In genomic region chr13:110484290-110485048, GRCh38 we compare ENCODE assay signal across 16 cellular contexts.
"Had no signal": no experiment of that assay in that cellular context is flagged by ENCODE, and none has a peak within 500 bp of the region (broad histone marks: within the 10 kb centered on the region; RNA-seq: fewer than 3 reads in every experiment).

No MANE protein-coding gene starts in this region.

- H3K4me3 ChIP-seq: esophagus squamous epithelium, heart right ventricle had no signal

- H3K36me3 Mint-ChIP-seq: activated CD8-positive, alpha-beta memory T cell treated with anti-CD3 and anti-CD28 coated beads, Interleukin-2, amount 10 ng/mL, durations not matched to agents 7 days and 5 days; activated naive CD8-positive, alpha-beta T cell treated with anti-CD3 and anti-CD28 coated beads for 36 hours; naive thymus-derived CD4-positive, alpha-beta T cell; stimulated activated naive B cell treated with anti-CD40 and anti-IgM and Interleukin-4, amounts not matched to agents 10 μg/mL and 1 μg/mL and 100 μg/mL, for 72 hours had no signal

- DNase-seq: activated CD4-positive, alpha-beta T cell treated with anti-CD3 and anti-CD28 coated beads for 1 hour; activated CD4-positive, alpha-beta T cell treated with anti-CD3 and anti-CD28 coated beads, Interleukin-2, amount 50 U/mL, for 48 hours; activated CD8-positive, alpha-beta memory T cell treated with anti-CD3 and anti-CD28 coated beads, Interleukin-2, amount 10 ng/mL, durations not matched to agents 7 days and 5 days; activated effector memory CD4-positive, alpha-beta T cell treated with Interleukin-2 at 50 U/mL for 16 hours; activated naive CD8-positive, alpha-beta T cell treated with anti-CD3 and anti-CD28 coated beads for 36 hours; activated T-cell treated with anti-CD3 and anti-CD28 coated beads, Interleukin-2, amount 50 U/mL, for 24 hours; cerebellar nuclear complex; esophagus squamous epithelium; foreskin fibroblast; heart right ventricle; naive thymus-derived CD4-positive, alpha-beta T cell; nucleus accumbens; right cardiac atrium; stimulated activated naive B cell treated with anti-CD40 and anti-IgM and Interleukin-4, amounts not matched to agents 10 μg/mL and 1 μg/mL and 100 μg/mL, for 72 hours had no signal

- H3K27ac Mint-ChIP-seq: activated CD8-positive, alpha-beta memory T cell treated with anti-CD3 and anti-CD28 coated beads, Interleukin-2, amount 10 ng/mL, durations not matched to agents 7 days and 5 days; activated naive CD8-positive, alpha-beta T cell treated with anti-CD3 and anti-CD28 coated beads for 36 hours; activated T-cell treated with anti-CD3 and anti-CD28 coated beads, Interleukin-2, amount 50 U/mL, for 24 hours; naive thymus-derived CD4-positive, alpha-beta T cell; progenitor cell of endocrine pancreas; stimulated activated naive B cell treated with anti-CD40 and anti-IgM and Interleukin-4, amounts not matched to agents 10 μg/mL and 1 μg/mL and 100 μg/mL, for 72 hours had no signal

- H3K27me3 Mint-ChIP-seq: activated CD8-positive, alpha-beta memory T cell treated with anti-CD3 and anti-CD28 coated beads, Interleukin-2, amount 10 ng/mL, durations not matched to agents 7 days and 5 days; activated naive CD8-positive, alpha-beta T cell treated with anti-CD3 and anti-CD28 coated beads for 36 hours; progenitor cell of endocrine pancreas had no signal

- H3K9me3 ChIP-seq: esophagus squamous epithelium, heart right ventricle had no signal

- ATAC-seq: activated CD8-positive, alpha-beta memory T cell treated with anti-CD3 and anti-CD28 coated beads, Interleukin-2, amount 10 ng/mL, durations not matched to agents 7 days and 5 days; naive thymus-derived CD4-positive, alpha-beta T cell; stimulated activated naive B cell treated with anti-CD40 and anti-IgM and Interleukin-4, amounts not matched to agents 10 μg/mL and 1 μg/mL and 100 μg/mL, for 72 hours had no signal

- H3K27ac ChIP-seq: heart right ventricle had no signal

- H3K9me3 Mint-ChIP-seq: activated naive CD8-positive, alpha-beta T cell treated with anti-CD3 and anti-CD28 coated beads for 36 hours; activated T-cell treated with anti-CD3 and anti-CD28 coated beads, Interleukin-2, amount 50 U/mL, for 24 hours; naive thymus-derived CD4-positive, alpha-beta T cell; stimulated activated naive B cell treated with anti-CD40 and anti-IgM and Interleukin-4, amounts not matched to agents 10 μg/mL and 1 μg/mL and 100 μg/mL, for 72 hours had no signal

- H3K4me1 Mint-ChIP-seq: activated CD8-positive, alpha-beta memory T cell treated with anti-CD3 and anti-CD28 coated beads, Interleukin-2, amount 10 ng/mL, durations not matched to agents 7 days and 5 days; activated naive CD8-positive, alpha-beta T cell treated with anti-CD3 and anti-CD28 coated beads for 36 hours; naive thymus-derived CD4-positive, alpha-beta T cell had no signal

- FAIRE-seq: endometrium had no signal

- H3K4me3 Mint-ChIP-seq: activated CD8-positive, alpha-beta memory T cell treated with anti-CD3 and anti-CD28 coated beads, Interleukin-2, amount 10 ng/mL, durations not matched to agents 7 days and 5 days; activated naive CD8-positive, alpha-beta T cell treated with anti-CD3 and anti-CD28 coated beads for 36 hours; activated T-cell treated with anti-CD3 and anti-CD28 coated beads, Interleukin-2, amount 50 U/mL, for 24 hours; naive thymus-derived CD4-positive, alpha-beta T cell; stimulated activated naive B cell treated with anti-CD40 and anti-IgM and Interleukin-4, amounts not matched to agents 10 μg/mL and 1 μg/mL and 100 μg/mL, for 72 hours had no signal

- H3K27me3 ChIP-seq: esophagus squamous epithelium, heart right ventricle had no signal
